8 cellular contexts compared by ENCODE assay signal in the genomic region with DNA sequence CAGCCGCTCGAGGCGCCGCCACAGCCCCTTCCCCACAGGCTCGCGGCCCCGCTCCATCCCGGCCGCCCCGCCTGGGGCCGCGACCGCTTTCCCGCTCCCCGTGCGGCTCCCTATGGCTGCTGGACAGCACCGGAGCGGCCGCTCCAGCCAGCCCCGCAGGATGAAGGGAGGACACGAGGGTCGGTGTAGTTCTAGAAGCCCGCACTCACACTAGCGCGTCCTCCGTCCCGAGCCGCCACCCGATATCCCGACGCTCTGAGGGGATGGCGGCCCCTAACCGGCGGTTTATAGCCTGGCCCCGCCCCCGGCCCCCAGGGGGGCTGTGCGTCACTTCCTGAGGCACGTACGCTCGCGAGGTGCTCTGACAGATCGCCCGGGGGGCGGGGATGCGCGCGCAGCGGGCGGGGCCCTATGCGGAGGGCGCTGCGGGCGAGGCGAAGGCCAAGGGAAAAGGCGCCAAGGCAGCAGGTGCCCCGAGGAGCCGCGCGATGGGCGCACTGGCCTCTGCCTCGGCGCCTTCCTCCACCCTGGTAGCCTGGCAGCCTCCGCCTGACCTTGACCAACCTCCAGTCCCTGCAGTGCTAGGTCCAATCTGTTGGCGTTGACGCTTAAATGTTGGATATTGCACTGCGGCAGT. TPM values are rescaled to one million over a fixed set of nuclear protein-coding genes. Genes with fewer than 3 reads are reported as not detected.
DNase-seq lines count a peak whose midpoint lies in the region; ATAC-seq and TF ChIP-seq lines count a peak whose summit lies in the region.

Gene TFRC (minus strand): TSS at position 257 of the 637 bp plus-strand sequence. CDS start 4,991 bp downstream, outside the sequence.

- peaks cover 17 to 25% of the 10 kb centered on the region in 2 donors for H3K4me1 ChIP-seq in naive thymus-derived CD4-positive, alpha-beta T cell (ENCODE audit: control insufficient read depth in 2 of 2, insufficient read depth in 2 of 2, low read length in 2 of 2)

- H3K4me3 ChIP-seq in LNCaP clone FGC (ENCODE audit: low read depth, low read length) = peak within 1 kb of the TSS; percentile 94
- H3K4me3 ChIP-seq in naive thymus-derived CD4-positive, alpha-beta T cell (ENCODE audit: low read length) = peak within 1 kb of the TSS; percentile 70

- POLR2A ChIA-PET in naive thymus-derived CD4-positive, alpha-beta T cell (lab: Charles Lee) = interaction anchor here (1.1 to 5.8 kb wide), 3 partner anchors 9 to 98 kb away, joined by 3 to 40 read pairs (median 7); no protein-coding TSS in a partner anchor

- ATAC-seq in naive thymus-derived CD4-positive, alpha-beta T cell = peak; percentile 98
- ATAC-seq in stimulated activated memory B cell treated with anti-CD40 and anti-IgM and Interleukin-4, amounts not matched to agents 10 μg/mL and 1 μg/mL and 100 μg/mL, for 72 hours = peak; percentile 97

- intact Hi-C loops in naive thymus-derived CD4-positive, alpha-beta T cell (cut with micrococcal nuclease) = loop anchor here (1.0 to 10.0 kb wide), 16 partner anchors 9 to 659 kb away; partner anchors contain the start of genes RNF168 (in 2 of the 2), UBXN7 (in 2 of the 2), CEP19 (in 1 of the 2) and DYNLT2B (in 1 of the 2)

- DNase-seq in Daoy (ENCODE audit: low read depth) (peak; percentile 97), GOT3 (lab: John Stamatoyannopoulos, UW) (peak; percentile 86), LNCaP clone FGC (ENCODE audit: low read depth) (peak; percentile 71), RPMI8226 (peak; percentile 99), fibroblast of gingiva (ENCODE audit: low read depth) (peak; percentile 86)
- DNase-seq in activated T-helper 1 cell treated with anti-CD3 and anti-CD28 coated beads, Interleukin-2, amount 50 U/mL, for 16 hours (ENCODE audit: low read depth in 1 of 2, low spot score in 1 of 2) = peak; percentile 92 to 94
- DNase-seq in naive thymus-derived CD4-positive, alpha-beta T cell = peak; percentile 92 to 98 (median 95)

- no peaks in the 10 kb centered on the region for H3K27me3 Mint-ChIP-seq in naive thymus-derived CD4-positive, alpha-beta T cell
- H3K27me3 Mint-ChIP-seq in stimulated activated memory B cell treated with anti-CD40 and anti-IgM and Interleukin-4, amounts not matched to agents 10 μg/mL and 1 μg/mL and 100 μg/mL, for 72 hours = no peaks in the 10 kb centered on the region

- H3K9me3 Mint-ChIP-seq in naive thymus-derived CD4-positive, alpha-beta T cell = peaks cover 0 to 4% (median 0%) of the 10 kb centered on the region in 11 donors
- no peaks in the 10 kb centered on the region for H3K9me3 Mint-ChIP-seq in stimulated activated memory B cell treated with anti-CD40 and anti-IgM and Interleukin-4, amounts not matched to agents 10 μg/mL and 1 μg/mL and 100 μg/mL, for 72 hours

- no peaks in the 10 kb centered on the region for H3K27me3 ChIP-seq in naive thymus-derived CD4-positive, alpha-beta T cell (ENCODE audit: control insufficient read depth in 2 of 2, insufficient read depth in 2 of 2, low read length in 2 of 2)

- CTCF ChIA-PET in naive thymus-derived CD4-positive, alpha-beta T cell (lab: Charles Lee) = no interaction called here

- peaks cover 0 to 5% (median 1%) of the 10 kb centered on the region in 3 experiments for H3K36me3 ChIP-seq in naive thymus-derived CD4-positive, alpha-beta T cell (ENCODE audit: control insufficient read depth in 2 of 3, insufficient read depth in 3 of 3, low read length in 3 of 3)

- H3K4me3 Mint-ChIP-seq in naive thymus-derived CD4-positive, alpha-beta T cell = peak within 1 kb of the TSS; percentile 89 to 100 (median 96)
- peak within 1 kb of the TSS; percentile 98 for H3K4me3 Mint-ChIP-seq in stimulated activated memory B cell treated with anti-CD40 and anti-IgM and Interleukin-4, amounts not matched to agents 10 μg/mL and 1 μg/mL and 100 μg/mL, for 72 hours

- H3K4me1 Mint-ChIP-seq in naive thymus-derived CD4-positive, alpha-beta T cell = peaks cover 22 to 46% (median 39%) of the 10 kb centered on the region in 7 donors
- peaks cover 51% of the 10 kb centered on the region for H3K4me1 Mint-ChIP-seq in stimulated activated memory B cell treated with anti-CD40 and anti-IgM and Interleukin-4, amounts not matched to agents 10 μg/mL and 1 μg/mL and 100 μg/mL, for 72 hours

- peak within 1 kb of the TSS; percentile 96 for H3K27ac ChIP-seq in naive thymus-derived CD4-positive, alpha-beta T cell (ENCODE audit: low read depth, low read length)

- no peak for TF ChIP-seq CTCF in LNCaP clone FGC (IDR thresholded peaks at IDR 0.05; ENCODE audit: control insufficient read depth, extremely low read depth, insufficient read depth)

- no peaks in the 10 kb centered on the region for H3K9me3 ChIP-seq in naive thymus-derived CD4-positive, alpha-beta T cell (ENCODE audit: control insufficient read depth in 2 of 3, low read length in 3 of 3)

- peaks cover 0 to 25% (median 0%) of the 10 kb centered on the region in 5 donors for H3K36me3 Mint-ChIP-seq in naive thymus-derived CD4-positive, alpha-beta T cell
- H3K36me3 Mint-ChIP-seq in stimulated activated memory B cell treated with anti-CD40 and anti-IgM and Interleukin-4, amounts not matched to agents 10 μg/mL and 1 μg/mL and 100 μg/mL, for 72 hours = peaks cover under 1% of the 10 kb centered on the region

- H3K27ac Mint-ChIP-seq in naive thymus-derived CD4-positive, alpha-beta T cell = peak within 1 kb of the TSS; percentile 86 to 99 (median 95)
- H3K27ac Mint-ChIP-seq in stimulated activated memory B cell treated with anti-CD40 and anti-IgM and Interleukin-4, amounts not matched to agents 10 μg/mL and 1 μg/mL and 100 μg/mL, for 72 hours = peak within 1 kb of the TSS; percentile 96

RNA-seq across cellular contexts. Expression of gene TFRC, which starts in this region (rescaled TPM):
- 195 and 212 TPM in 2 replicates for total RNA-seq in Daoy (2014; rRNA removed; shearing (Covaris generic))
- 100 to 1,000 TPM in 3 of 5 experiments, 10 to 100 TPM in 2; 51.3 to 417 (median 144) TPM for total RNA-seq in naive thymus-derived CD4-positive, alpha-beta T cell
- 10 to 100 TPM; 12.6 to 23.7 TPM for polyA plus RNA-seq in naive thymus-derived CD4-positive, alpha-beta T cell

Comparison
In these comparisons a context has a peak if more than half of its experiments do, and no peak if none do; other contexts are left out.
1. Peak in every context shown above with its lines: DNase-seq, ATAC-seq, H3K4me3 ChIP-seq and H3K27ac ChIP-seq.